8 cellular contexts compared by ENCODE assay signal in genomic region chr9:89178162-89179120, GRCh38. TPM values are rescaled to one million over a fixed set of nuclear protein-coding genes. Genes with fewer than 3 reads are reported as not detected.
DNase-seq lines count a peak whose midpoint lies in the region; ATAC-seq and TF ChIP-seq lines count a peak whose summit lies in the region.

SHC3 (minus strand) TSS chr9:89178818; CDS start chr9:89178460, 358 bp downstream.

- CTCF ChIA-PET in RWPE1 (lab: Yijun Ruan, JAX): no interaction called here

- 16% methylated on average over 33 of the region's 73 CpGs for WGBS in prostate gland

- POLR2A ChIA-PET in RWPE1 (lab: Yijun Ruan, JAX; ENCODE audit: low non-redundant PET): no interaction called here

- TF ChIP-seq CTCF in RWPE1 (conservative IDR thresholded peaks at IDR 0.05; ENCODE audit: low read depth) (no peak), fibroblast of villous mesenchyme (IDR thresholded peaks at IDR 0.05; ENCODE audit: insufficient read depth, low read depth, low read length) (no peak), prostate gland (IDR thresholded peaks at IDR 0.05) (no peak)

- TF ChIP-seq POLR2A in prostate gland (IDR thresholded peaks at IDR 0.05): no peak

- no peaks in the 10 kb centered on the region for H3K9me3 ChIP-seq in prostate gland

- intact Hi-C loops in prostate gland (cut with DNase I): loop anchor here (10.0 kb wide), 1 partner anchor 96 kb away; no protein-coding TSS in a partner anchor

- peak within 1 kb of the TSS; percentile 52 for H3K4me3 ChIP-seq in fibroblast of villous mesenchyme (ENCODE audit: low read depth, low read length)
- H3K4me3 ChIP-seq in prostate gland: peak within 1 kb of the TSS; percentile 24 to 32

- no peaks in the 10 kb centered on the region for H3K4me1 ChIP-seq in prostate gland (replicated peaks)

- H3K27ac ChIP-seq in RWPE1 (peak within 1 kb of the TSS; percentile 75), prostate gland (peak within 1 kb of the TSS; percentile 61 to 70)

- H3K36me3 ChIP-seq in prostate gland: no peaks in the 10 kb centered on the region

- DNase-seq in EH (ENCODE audit: low read depth) (peak; percentile 34), RWPE1 (ENCODE audit: low spot score) (no peak), fibroblast of villous mesenchyme (ENCODE audit: low read depth) (peak; percentile 22), prostate gland (ENCODE audit: low spot score) (no peak), GDM1 (lab: John Stamatoyannopoulos, UW) (no peak), RKO (ENCODE audit: low spot score) (no peak)

- ATAC-seq in HG02970 (IDR thresholded peaks at IDR 0.05; ENCODE audit: low FRiP score, unreplicated experiment): no peak
- ATAC-seq in GM21367 (IDR thresholded peaks at IDR 0.05; ENCODE audit: unreplicated experiment): no peak

- H3K27me3 ChIP-seq in prostate gland (replicated peaks; ENCODE audit: insufficient read depth): peaks cover 6% of the 10 kb centered on the region

RNA-seq across cellular contexts. Expression of gene SHC3, which starts in this region (rescaled TPM):
- total RNA-seq in fibroblast of villous mesenchyme (7.4 and 11.7 TPM in 2 replicates), prostate gland (under 1 TPM; 0.34 to 0.59 TPM)

Comparison
In these comparisons a context has a peak if more than half of its experiments do, and no peak if none do; other contexts are left out.
1. DNase-seq: peak in EH (single experiment) and fibroblast of villous mesenchyme (single experiment); none in RWPE1 (single experiment), prostate gland (single experiment), GDM1 (single experiment) and RKO (single experiment).